In genomic region chr2:120257522-120257921, GRCh38 we compare ENCODE assay signal across 12 cellular contexts. TPM values are rescaled to one million over a fixed set of nuclear protein-coding genes. Genes with fewer than 3 reads are reported as not detected.
A peak's percentile ranks its signal among the peaks of the same experiment; 100 is the strongest.
DNase-seq lines count a peak whose midpoint lies in the region; FAIRE-seq and TF ChIP-seq lines count a peak whose summit lies in the region.
"Had no signal": no experiment of that assay in that cellular context is flagged by ENCODE, and none has a peak within 500 bp of the region (broad histone marks: within the 10 kb centered on the region; RNA-seq: fewer than 3 reads in every experiment).

No MANE protein-coding gene starts in this region.

- CTCF ChIA-PET in endothelial cell of umbilical vein (lab: Charles Lee): interaction anchor here (0.7 to 5.7 kb wide), 8 partner anchors 9 to 83 kb away, joined by 3 to 41 read pairs (median 4); partner anchors contain the start of gene TMEM185B

- POLR2A ChIA-PET in endothelial cell of umbilical vein (lab: Charles Lee): no interaction called here

- H3K9me3 ChIP-seq in right atrium auricular region (no peaks in the 10 kb centered on the region), endothelial cell of umbilical vein (replicated peaks; ENCODE audit: control insufficient read depth, insufficient read depth, low read length) (no peaks in the 10 kb centered on the region)
- H3K9me3 ChIP-seq: HAP-1, mucosa of descending colon had no signal

- no peaks in the 10 kb centered on the region for H3K27me3 ChIP-seq in right atrium auricular region
- no peaks in the 10 kb centered on the region for H3K27me3 ChIP-seq in endothelial cell of umbilical vein (ENCODE audit: control insufficient read depth in 2 of 2, insufficient read depth in 2 of 2, low read length in 2 of 2)

- DNase-seq in cardiac septum (ENCODE audit: low spot score) (peak; percentile 26), right atrium auricular region (ENCODE audit: low spot score) (no peak), NOMO-1 treated with dmso at 0.1 percent for 144 hours (lab: John Stamatoyannopoulos, UW; ENCODE audit: unreplicated experiment) (peak; percentile 7), endothelial cell of umbilical vein (ENCODE audit: low read depth, low spot score) (peak; percentile 67), SHP77 treated with DMSO at 0.1 percent for 48 hours (lab: John Stamatoyannopoulos, UW) (no peak), putamen (ENCODE audit: low spot score) (no peak), NCI-H1092 treated with DMSO at 0.1 percent for 48 hours (lab: John Stamatoyannopoulos, UW) (no peak), anterior cingulate cortex (lab: John Stamatoyannopoulos, UW) (no peak)
- DNase-seq: activated CD4-positive, alpha-beta T cell treated with anti-CD3 and anti-CD28 coated beads for 1 hour; mucosa of descending colon had no signal

- no peaks in the 10 kb centered on the region for H4K20me1 ChIP-seq in endothelial cell of umbilical vein (replicated peaks; ENCODE audit: control insufficient read depth, extremely low read depth, insufficient read depth, low read length)

- H2AFZ ChIP-seq in endothelial cell of umbilical vein (ENCODE audit: low read depth, low read length): no peak overlapping the region

- no peak for TF ChIP-seq CTCF in right atrium auricular region (IDR thresholded peaks at IDR 0.05)
- TF ChIP-seq CTCF in endothelial cell of umbilical vein (IDR thresholded peaks at IDR 0.05; ENCODE audit: extremely low read depth in 1 of 2, insufficient read depth in 1 of 2, low read depth in 1 of 2, low read length in 2 of 2): no peak

- peak overlapping the region; percentile 64 for H3K4me2 ChIP-seq in endothelial cell of umbilical vein (ENCODE audit: insufficient read depth, low read length)

- no peaks in the 10 kb centered on the region for H3K36me3 ChIP-seq in right atrium auricular region
- H3K36me3 ChIP-seq in endothelial cell of umbilical vein (ENCODE audit: control insufficient read depth in 2 of 2, extremely low read depth in 1 of 2, insufficient read depth in 2 of 2, low read length in 2 of 2): peaks cover 3% of the 10 kb centered on the region in 2 experiments
- H3K36me3 ChIP-seq: HAP-1 had no signal

- FAIRE-seq in endothelial cell of umbilical vein (lab: Jason Lieb, UNC): peak; percentile 89
- FAIRE-seq: islet of Langerhans had no signal

- H3K9me1 ChIP-seq in endothelial cell of umbilical vein (replicated peaks; ENCODE audit: control insufficient read depth, extremely low read depth, insufficient read depth, low read length): no peaks in the 10 kb centered on the region

- H3K79me2 ChIP-seq in endothelial cell of umbilical vein (ENCODE audit: control insufficient read depth, insufficient read depth, low read length): peaks cover 80% of the 10 kb centered on the region

- H3K4me3 ChIP-seq in right atrium auricular region: no peak overlapping the region
- H3K4me3 ChIP-seq in endothelial cell of umbilical vein (replicated peaks in 1 of 3; ENCODE audit: insufficient read depth in 1 of 3, low read depth in 1 of 3, low read length in 3 of 3): no peak overlapping the region
- H3K4me3 ChIP-seq: HAP-1, mucosa of descending colon had no signal

- no TSS peak for BruUV-seq in endothelial cell of umbilical vein (replicated peaks; lab: Mats Ljungman, UMichigan)

- TF ChIP-seq POLR2A in endothelial cell of umbilical vein (IDR thresholded peaks at IDR 0.05; ENCODE audit: low read depth, low read length): peak; percentile 33

- dilution Hi-C loops in endothelial cell of umbilical vein (cut with MboI; ENCODE audit: extremely low pct_ligation_motif_present, low sequenced_read_pairs): no loop called here

- H3K4me1 ChIP-seq in right atrium auricular region: peaks cover 0 to 54% of the 10 kb centered on the region in 2 donors
- H3K4me1 ChIP-seq in endothelial cell of umbilical vein (ENCODE audit: control insufficient read depth, extremely low read depth, insufficient read depth, low read length): peaks cover 64% of the 10 kb centered on the region

- intact Hi-C loops in cardiac septum (cut with DNase I): loop anchor here (10.0 kb wide), 1 partner anchor 57 kb away; no protein-coding TSS in a partner anchor
- intact Hi-C loops in endothelial cell of umbilical vein (cut with micrococcal nuclease): loop anchor here (1.0 to 10.0 kb wide), 3 partner anchors 8 to 297 kb away; no protein-coding TSS in a partner anchor

- H3K9ac ChIP-seq in endothelial cell of umbilical vein (replicated peaks; ENCODE audit: extremely low read depth, insufficient read depth, low read length): no peak overlapping the region

- no peak overlapping the region for H3K27ac ChIP-seq in right atrium auricular region
- H3K27ac ChIP-seq in endothelial cell of umbilical vein (ENCODE audit: insufficient read depth, low read depth, low read length): no peak overlapping the region

TF ChIP-seq in endothelial cell of umbilical vein, 7 proteins besides CTCF, POLR2A, EP300 and RAD21:
- TF ChIP-seq JUN (IDR thresholded peaks at IDR 0.05; ENCODE audit: borderline replicate concordance, insufficient read depth, insufficient read length, low read depth): no peak
- TF ChIP-seq POLR2AphosphoS5 (IDR thresholded peaks at IDR 0.05; ENCODE audit: insufficient read depth, low read depth, low read length): peak; percentile 41
- TF ChIP-seq GATA2 (IDR thresholded peaks at IDR 0.05; ENCODE audit: insufficient read depth, insufficient read length, low read depth, low read length): peak; percentile 52
- TF ChIP-seq FOS (IDR thresholded peaks at IDR 0.05; ENCODE audit: borderline replicate concordance, insufficient read depth, low read length): peak; percentile 15

RNA-seq across cellular contexts. Expression of gene RALB, which starts 4.9 kb away (rescaled TPM):
- total RNA-seq in cardiac septum (49.9 TPM), right atrium auricular region (10 to 100 TPM; 43.7 to 48.5 TPM), endothelial cell of umbilical vein (106 and 115 TPM in 2 replicates)
- polyA plus RNA-seq in endothelial cell of umbilical vein: 78.5 and 105 TPM in 2 replicates
- polyA plus RNA-seq in endothelial cell of umbilical vein (2011; cell fraction: cytosol; rRNA removed): 112 and 126 TPM in 2 replicates
- polyA plus RNA-seq in endothelial cell of umbilical vein (2011; cell fraction: nucleus; rRNA removed): 45.0 and 63.8 TPM in 2 replicates
- polyA plus RNA-seq in endothelial cell of umbilical vein (2012): 134 and 137 TPM in 2 replicates
- 61.2 and 62.9 TPM in 2 replicates for polyA minus RNA-seq in endothelial cell of umbilical vein
- polyA minus RNA-seq in endothelial cell of umbilical vein (2011; cell fraction: cytosol; rRNA and poly(A)+ RNA removed): 13.2 TPM
- polyA minus RNA-seq in endothelial cell of umbilical vein (2011; cell fraction: nucleus; rRNA and poly(A)+ RNA removed): 23.8 and 31.1 TPM in 2 replicates

RNA-seq across cellular contexts. Expression of gene TMEM185B, which starts 34.3 kb away (rescaled TPM):
- total RNA-seq in cardiac septum (22.7 TPM), right atrium auricular region (10 to 100 TPM; 31.8 to 33.2 TPM), endothelial cell of umbilical vein (23.9 and 29.9 TPM in 2 replicates)
- 31.5 and 31.8 TPM in 2 replicates for polyA plus RNA-seq in endothelial cell of umbilical vein
- 19.4 and 22.1 TPM in 2 replicates for polyA plus RNA-seq in endothelial cell of umbilical vein (2011; cell fraction: cytosol; rRNA removed)
- 18.4 and 18.7 TPM in 2 replicates for polyA plus RNA-seq in endothelial cell of umbilical vein (2011; cell fraction: nucleus; rRNA removed)
- polyA plus RNA-seq in endothelial cell of umbilical vein (2012): 30.3 and 33.3 TPM in 2 replicates
- polyA minus RNA-seq in endothelial cell of umbilical vein: 28.4 and 28.7 TPM in 2 replicates
- polyA minus RNA-seq in endothelial cell of umbilical vein (2011; cell fraction: cytosol; rRNA and poly(A)+ RNA removed): 6.5 TPM
- 11.4 and 12.5 TPM in 2 replicates for polyA minus RNA-seq in endothelial cell of umbilical vein (2011; cell fraction: nucleus; rRNA and poly(A)+ RNA removed)

Comparison
In these comparisons a context has a peak if more than half of its experiments do, and no peak if none do; other contexts are left out.
1. DNase-seq: peak in cardiac septum (single experiment), NOMO-1 treated with dmso at 0.1 percent for 144 hours (single experiment) and endothelial cell of umbilical vein (single experiment); none in right atrium auricular region (single experiment), SHP77 treated with DMSO at 0.1 percent for 48 hours (single experiment), putamen (single experiment), NCI-H1092 treated with DMSO at 0.1 percent for 48 hours (single experiment) and anterior cingulate cortex (0 of 58).